Comparison of ENCODE assay signal across 9 cellular contexts in the genomic region with DNA sequence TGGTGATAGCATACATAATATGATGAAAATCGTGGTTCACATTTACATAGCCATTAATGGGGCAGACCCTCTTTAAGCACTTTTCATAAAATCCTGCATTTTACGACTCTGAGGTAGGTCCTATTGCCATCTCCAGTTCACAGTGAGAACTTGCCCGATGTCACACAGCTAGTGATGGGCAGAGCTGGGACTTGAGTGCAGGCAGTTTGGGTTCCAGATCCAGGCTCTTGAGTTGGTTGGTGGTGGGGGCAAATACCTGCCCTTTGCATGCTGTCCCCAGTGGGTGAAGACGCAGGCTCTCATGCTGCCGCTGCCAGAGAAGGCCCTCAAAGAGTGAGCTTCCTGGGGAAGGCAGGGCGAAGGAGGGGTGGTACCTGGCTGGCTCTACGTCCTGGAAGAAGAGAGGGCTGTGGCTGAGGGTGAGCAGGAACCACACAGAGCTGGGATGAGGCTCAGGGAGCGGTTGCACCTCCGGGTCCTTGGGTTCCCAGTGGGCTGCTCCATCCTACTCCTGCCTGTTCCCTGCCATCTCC. TPM values are rescaled to one million over a fixed set of nuclear protein-coding genes. Genes with fewer than 3 reads are reported as not detected.
DNase-seq lines count a peak whose midpoint lies in the region; ATAC-seq and TF ChIP-seq lines count a peak whose summit lies in the region.
"Had no signal": no experiment of that assay in that cellular context is flagged by ENCODE, and none has a peak within 500 bp of the region (broad histone marks: within the 10 kb centered on the region; RNA-seq: fewer than 3 reads in every experiment).

No MANE protein-coding gene starts in this region.

- H3K9me3 Mint-ChIP-seq in T-helper 2 cell treated with Interferon-gamma antibody and Interleukin-4, amounts not matched to agents 5 μg/mL and 100 μg/mL, for 36 hours: no peaks in the 10 kb centered on the region

- peaks cover 27% of the 10 kb centered on the region for H3K4me1 ChIP-seq in Karpas-422 (ENCODE audit: low read length)

- H3K4me3 ChIP-seq in Karpas-422 (ENCODE audit: low read length) (peak overlapping the region; percentile 56; the same call in 1 of the 2 replicates), retinal pigment epithelial cell (ENCODE audit: low read length) (peak overlapping the region; percentile 33)
- H3K4me3 ChIP-seq: SK-N-MC had no signal

- H3K27ac ChIP-seq in Karpas-422 (ENCODE audit: low read length) (no peak overlapping the region), caudate nucleus (ENCODE audit: low read depth, low read length) (peak overlapping the region; percentile 3)
- H3K27ac ChIP-seq: SK-N-MC had no signal

- H3K4me3 Mint-ChIP-seq in T-helper 2 cell treated with Interferon-gamma antibody and Interleukin-4, amounts not matched to agents 5 μg/mL and 100 μg/mL, for 36 hours: peak overlapping the region; percentile 80

- H3K9ac ChIP-seq in Karpas-422 (ENCODE audit: low read length): peak overlapping the region; percentile 58

- H3K4me1 Mint-ChIP-seq in T-helper 2 cell treated with Interferon-gamma antibody and Interleukin-4, amounts not matched to agents 5 μg/mL and 100 μg/mL, for 36 hours (ENCODE audit: low read depth): peaks cover 9% of the 10 kb centered on the region

- H3K4me2 ChIP-seq in Karpas-422 (ENCODE audit: low read depth, low read length, poor library complexity, severe bottlenecking): peak overlapping the region; percentile 53

- H4K20me1 ChIP-seq in Karpas-422 (ENCODE audit: insufficient read depth, low read depth, low read length): no peaks in the 10 kb centered on the region

- no peaks in the 10 kb centered on the region for H3K27me3 Mint-ChIP-seq in T-helper 2 cell treated with Interferon-gamma antibody and Interleukin-4, amounts not matched to agents 5 μg/mL and 100 μg/mL, for 36 hours (ENCODE audit: low read depth)

- no peaks in the 10 kb centered on the region for H3K9me2 ChIP-seq in Karpas-422 (replicated peaks; ENCODE audit: insufficient read depth, low read length)

- peak overlapping the region; percentile 7 for H3K27ac Mint-ChIP-seq in T-helper 2 cell treated with Interferon-gamma antibody and Interleukin-4, amounts not matched to agents 5 μg/mL and 100 μg/mL, for 36 hours

- no peak for DNase-seq in T-helper 2 cell treated with Interferon-gamma antibody and Interleukin-4, amounts not matched to agents 5 μg/mL and 100 μg/mL, for 36 hours (ENCODE audit: low spot score)
- DNase-seq in T-helper 2 cell: no peak
- DNase-seq in Karpas-422: no peak
- DNase-seq in caudate nucleus (lab: John Stamatoyannopoulos, UW): peak in 1 of 61 donors; percentile 26
- DNase-seq in retinal pigment epithelial cell (ENCODE audit: low read depth): no peak
- no peak for DNase-seq in DMS79 (lab: John Stamatoyannopoulos, UW)
- no peak for DNase-seq in SW 1271 (lab: John Stamatoyannopoulos, UW)

- no peaks in the 10 kb centered on the region for H3K79me2 ChIP-seq in Karpas-422 (ENCODE audit: low read length)

- TF ChIP-seq CTCF in retinal pigment epithelial cell (conservative IDR thresholded peaks at IDR 0.05; ENCODE audit: low read depth, low read length): no peak

- no peaks in the 10 kb centered on the region for H3K9me3 ChIP-seq in Karpas-422 (ENCODE audit: low read length)

- H3K27me3 ChIP-seq in Karpas-422 (ENCODE audit: low read length): no peaks in the 10 kb centered on the region

- H3K36me3 Mint-ChIP-seq in T-helper 2 cell treated with Interferon-gamma antibody and Interleukin-4, amounts not matched to agents 5 μg/mL and 100 μg/mL, for 36 hours (ENCODE audit: low read depth): no peaks in the 10 kb centered on the region

- no peak for ATAC-seq in HG03469 (IDR thresholded peaks at IDR 0.05; ENCODE audit: unreplicated experiment)

- H3K36me3 ChIP-seq in Karpas-422 (ENCODE audit: insufficient read depth, low read length): no peaks in the 10 kb centered on the region

- peak overlapping the region; percentile 74 for H2AFZ ChIP-seq in Karpas-422 (ENCODE audit: low read length)

RNA-seq across cellular contexts. Expression of gene BAK1, which starts 6.1 kb away (rescaled TPM):
- 9.9 and 18.7 TPM in 2 replicates for total RNA-seq in Karpas-422 (2014; rRNA removed; shearing (Covaris generic); ENCODE audit: low replicate concordance)

RNA-seq across cellular contexts. Expression of gene ITPR3, which starts 34.9 kb away (rescaled TPM):
- 3.9 and 6.1 TPM in 2 replicates for total RNA-seq in Karpas-422 (2014; rRNA removed; shearing (Covaris generic); ENCODE audit: low replicate concordance)
